ENCODE assay signal across 11 cellular contexts in the genomic region with DNA sequence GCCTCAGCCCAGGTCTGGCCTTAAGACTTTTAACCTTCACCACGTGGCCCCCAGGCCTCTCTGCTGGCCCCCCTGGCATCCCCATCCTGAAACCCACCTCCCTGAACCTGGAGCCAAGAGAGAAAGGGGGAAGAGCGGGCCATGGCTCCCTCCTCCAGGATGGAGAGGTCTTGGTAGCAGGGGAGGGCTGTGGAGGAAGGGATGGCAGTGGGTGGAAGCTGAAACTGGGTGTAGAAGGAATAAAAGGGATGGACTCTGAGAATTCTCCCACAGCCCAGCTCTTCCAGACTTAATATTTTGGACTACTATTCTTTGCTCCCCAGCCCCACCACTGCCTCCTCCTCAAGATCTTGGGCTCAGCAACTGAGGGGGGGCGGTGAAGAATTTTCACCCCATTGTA. TPM values are rescaled to one million over a fixed set of nuclear protein-coding genes. Genes with fewer than 3 reads are reported as not detected.
DNase-seq lines count a peak whose midpoint lies in the region; ATAC-seq and TF ChIP-seq lines count a peak whose summit lies in the region.
"Had no signal": no experiment of that assay in that cellular context is flagged by ENCODE, and none has a peak within 500 bp of the region (broad histone marks: within the 10 kb centered on the region; RNA-seq: fewer than 3 reads in every experiment).

No MANE protein-coding gene starts in this region.

- no peak overlapping the region for H2AFZ ChIP-seq in trophoblast cell (ENCODE audit: insufficient read depth, low read length, poor library complexity)

- H4K91ac ChIP-seq in trophoblast cell (ENCODE audit: low read depth, low read length), result no peak overlapping the region

- H3K4ac ChIP-seq in trophoblast cell (ENCODE audit: low read depth, low read length), result no peak overlapping the region

- no peaks in the 10 kb centered on the region for H3K36me3 ChIP-seq in heart right ventricle
- no peaks in the 10 kb centered on the region for H3K36me3 ChIP-seq in trophoblast cell (ENCODE audit: control insufficient read depth in 1 of 2, insufficient read depth in 2 of 2, low read length in 2 of 2)
- no peaks in the 10 kb centered on the region for H3K36me3 ChIP-seq in aorta (ENCODE audit: control insufficient read depth in 1 of 2, insufficient read depth in 2 of 2, low read length in 1 of 2)

- H3K27ac ChIP-seq in heart right ventricle (peak overlapping the region in 9 of 10 donors; percentile 10 to 85 (median 78)), trophoblast cell (ENCODE audit: low read depth, low read length) (no peak overlapping the region), aorta (ENCODE audit: low read depth in 1 of 2, low read length in 2 of 2) (peak overlapping the region in 1 of 2 donors; percentile 20)

- no peak for ATAC-seq in heart right ventricle
- ATAC-seq in Right ventricle myocardium superior (ENCODE audit: poor library complexity), result no peak
- ATAC-seq in aorta (ENCODE audit: low FRiP score), result no peak

- H3K18ac ChIP-seq in trophoblast cell (ENCODE audit: low read length), result no peak overlapping the region

- intact Hi-C loops in heart right ventricle (cut with DNase I), result no loop called here
- intact Hi-C loops in Right ventricle myocardium superior (cut with DNase I), result no loop called here
- intact Hi-C loops in aorta (cut with DNase I), result no loop called here

- peaks cover 7 to 46% (median 19%) of the 10 kb centered on the region in 9 donors for H3K4me1 ChIP-seq in heart right ventricle
- H3K4me1 ChIP-seq in trophoblast cell (ENCODE audit: control insufficient read depth in 1 of 2, insufficient read depth in 2 of 2, low read length in 2 of 2), result peaks cover 12 to 33% of the 10 kb centered on the region in 2 experiments
- peaks cover 0 to 4% of the 10 kb centered on the region in 2 donors for H3K4me1 ChIP-seq in aorta (ENCODE audit: control insufficient read depth in 1 of 2, insufficient read depth in 2 of 2, low read length in 2 of 2)

- H3K79me2 ChIP-seq in trophoblast cell (ENCODE audit: control insufficient read depth, insufficient read depth, low read length, poor library complexity), result no peaks in the 10 kb centered on the region

- 72 to 79% methylated on average over 3 of the region's 3 CpGs for WGBS in heart right ventricle, 2 donors
- no CpG with 5 or more reads among the region's 3 CpGs for WGBS in trophoblast cell (ENCODE audit: extremely low coverage, insufficient coverage, insufficient read length)
- WGBS in aorta, 2 donors, result 14 to 23% methylated on average over 3 of the region's 3 CpGs

- H2AK5ac ChIP-seq in trophoblast cell (ENCODE audit: low read length), result no peak overlapping the region

- H4K8ac ChIP-seq in trophoblast cell (ENCODE audit: low read depth, low read length), result no peak overlapping the region

- DNase-seq in heart right ventricle (no peak), Right ventricle myocardium superior (no peak), fibroblast of mammary gland (ENCODE audit: low read depth) (no peak), trophoblast cell (no peak), aorta (no peak), DMS 273 (lab: John Stamatoyannopoulos, UW; ENCODE audit: unreplicated experiment) (no peak), cortex of kidney (lab: John Stamatoyannopoulos, UW) (no peak)
- no peak for DNase-seq in activated T-cell treated with anti-CD3 and anti-CD28 coated beads, Interleukin-2, amount 50 U/mL, for 1 hour
- DNase-seq: ACHN, activated B cell treated with CpG ODN at 0.5 μM for 24 hours, GOT3 had no signal

- H3K27me3 ChIP-seq in heart right ventricle, result no peaks in the 10 kb centered on the region
- no peaks in the 10 kb centered on the region for H3K27me3 ChIP-seq in trophoblast cell (ENCODE audit: insufficient read depth, low read length)
- no peaks in the 10 kb centered on the region for H3K27me3 ChIP-seq in aorta (ENCODE audit: control insufficient read depth in 1 of 2, insufficient read depth in 2 of 2, low read length in 1 of 2)

- no peak overlapping the region for H2BK120ac ChIP-seq in trophoblast cell (ENCODE audit: insufficient read depth, low read length, poor library complexity)

- H3K9me3 ChIP-seq in heart right ventricle, result no peaks in the 10 kb centered on the region
- H3K9me3 ChIP-seq in trophoblast cell (ENCODE audit: insufficient read depth, low read depth, low read length), result no peaks in the 10 kb centered on the region
- H3K9me3 ChIP-seq in aorta (ENCODE audit: control insufficient read depth, low read length), result no peaks in the 10 kb centered on the region

- H2BK5ac ChIP-seq in trophoblast cell (ENCODE audit: low read depth, low read length, poor library complexity), result no peak overlapping the region

- H4K12ac ChIP-seq in trophoblast cell (ENCODE audit: low read depth, low read length), result no peak overlapping the region

- H3K4me3 ChIP-seq in heart right ventricle, result peak overlapping the region in 9 of 10 donors; percentile 12 to 55 (median 48)
- H3K4me3 ChIP-seq in fibroblast of mammary gland (ENCODE audit: control insufficient read depth, low read depth, low read length), result peak overlapping the region; percentile 79
- no peak overlapping the region for H3K4me3 ChIP-seq in trophoblast cell (ENCODE audit: low read depth, low read length)
- peak overlapping the region; percentile 44 to 55 for H3K4me3 ChIP-seq in aorta (ENCODE audit: low read length in 2 of 2)

- TF ChIP-seq CTCF in heart right ventricle (IDR thresholded peaks at IDR 0.05) (no peak), fibroblast of mammary gland (conservative IDR thresholded peaks at IDR 0.05; ENCODE audit: control insufficient read depth, insufficient read depth, low read depth, low read length) (no peak)

- H2BK12ac ChIP-seq in trophoblast cell (ENCODE audit: low read length), result peak overlapping the region; percentile 38

- H3K79me1 ChIP-seq in trophoblast cell (ENCODE audit: low read length), result no peaks in the 10 kb centered on the region

- H3K14ac ChIP-seq in trophoblast cell (ENCODE audit: low read length), result no peak overlapping the region

- no peak overlapping the region for H3K23ac ChIP-seq in trophoblast cell (ENCODE audit: low read length)

- no peak overlapping the region for H3K4me2 ChIP-seq in trophoblast cell (ENCODE audit: low read length)

- no peak overlapping the region for H3K9ac ChIP-seq in trophoblast cell (ENCODE audit: low read length)

RNA-seq across cellular contexts. Expression of a gene that starts 0.7 kb away (rescaled TPM):
- total RNA-seq in heart right ventricle, result 100 to 1,000 TPM; 583 to 844 (median 738) TPM
- 100 to 1,000 TPM in 1 of 2 donors, 10 to 100 TPM in 1; 64.6 to 244 TPM for polyA plus RNA-seq in heart right ventricle
- total RNA-seq in Right ventricle myocardium superior, result 722 TPM
- polyA plus RNA-seq in trophoblast cell (2013), result 1.5 and 2.0 TPM in 2 replicates
- total RNA-seq in aorta, result 1,000 to 10,000 TPM; 1,456 to 1,949 TPM
- 100 to 1,000 TPM; 303 to 404 TPM for polyA plus RNA-seq in aorta
